Comparison of ENCODE assay signal across 22 cellular contexts in the genomic region with DNA sequence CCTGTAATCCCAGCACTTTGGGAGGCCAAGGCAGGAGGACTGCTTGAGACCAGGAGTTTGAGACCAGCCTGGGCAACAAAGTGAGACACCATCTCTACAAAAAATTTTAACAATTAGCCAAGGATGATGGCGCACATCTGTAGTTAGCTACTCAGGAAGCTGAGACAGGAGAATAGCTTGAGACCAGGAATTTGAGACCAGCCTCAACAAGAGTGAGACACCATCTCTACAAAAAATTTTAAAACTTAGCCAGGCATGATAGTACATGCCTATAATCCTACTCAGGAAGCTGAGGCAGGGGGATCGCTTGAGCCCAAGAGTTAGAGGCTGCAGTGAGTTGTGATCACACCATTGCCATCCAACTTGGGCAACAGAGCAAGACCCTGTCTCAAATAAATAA. TPM values are rescaled to one million over a fixed set of nuclear protein-coding genes. Genes with fewer than 3 reads are reported as not detected.
A peak's percentile ranks its signal among the peaks of the same experiment; 100 is the strongest.
DNase-seq lines count a peak whose midpoint lies in the region; ATAC-seq and TF ChIP-seq lines count a peak whose summit lies in the region.
"Had no signal": no experiment of that assay in that cellular context is flagged by ENCODE, and none has a peak within 500 bp of the region (broad histone marks: within the 10 kb centered on the region; RNA-seq: fewer than 3 reads in every experiment).

No MANE protein-coding gene starts in this region.

- H3K4me3 ChIP-seq in PC-9 (no peak overlapping the region), epithelial cell of esophagus (ENCODE audit: low read length) (no peak overlapping the region), trophoblast cell (ENCODE audit: low read depth, low read length) (no peak overlapping the region), esophagus squamous epithelium (no peak overlapping the region)
- H3K4me3 ChIP-seq: GM23248, K562, SJCRH30 had no signal

- peak overlapping the region; percentile 96 for H3K4ac ChIP-seq in trophoblast cell (ENCODE audit: low read depth, low read length)

- H3K4me1 Mint-ChIP-seq in activated naive CD8-positive, alpha-beta T cell (ENCODE audit: low read depth) = peaks cover 62% of the 10 kb centered on the region
- H3K4me1 Mint-ChIP-seq in activated naive CD8-positive, alpha-beta T cell treated with anti-CD3 and anti-CD28 coated beads, Interleukin-2, amount 50 U/mL, for 24 hours = peaks cover 62% of the 10 kb centered on the region

- peaks cover 38% of the 10 kb centered on the region for H4K20me1 ChIP-seq in PC-9 (ENCODE audit: insufficient read depth)

- H3K4me2 ChIP-seq in PC-9 (no peak overlapping the region), trophoblast cell (ENCODE audit: low read length) (no peak overlapping the region)

- peaks cover 5% of the 10 kb centered on the region for H3K36me3 ChIP-seq in PC-9 (ENCODE audit: low read depth)
- peaks cover 0 to 1% of the 10 kb centered on the region in 2 experiments for H3K36me3 ChIP-seq in trophoblast cell (ENCODE audit: control insufficient read depth in 1 of 2, insufficient read depth in 2 of 2, low read length in 2 of 2)
- H3K36me3 ChIP-seq in esophagus squamous epithelium = no peaks in the 10 kb centered on the region

- no peak overlapping the region for H3K9ac ChIP-seq in trophoblast cell (ENCODE audit: low read length)
- H3K9ac ChIP-seq: GM23248 had no signal

- H4K8ac ChIP-seq in trophoblast cell (ENCODE audit: low read depth, low read length) = no peak overlapping the region

- H3K4me3 Mint-ChIP-seq in activated naive CD8-positive, alpha-beta T cell = peak overlapping the region; percentile 8
- no peak overlapping the region for H3K4me3 Mint-ChIP-seq in activated naive CD8-positive, alpha-beta T cell treated with anti-CD3 and anti-CD28 coated beads, Interleukin-2, amount 50 U/mL, for 24 hours
- H3K4me3 Mint-ChIP-seq: H9 had no signal

- no peaks in the 10 kb centered on the region for H3K27me3 Mint-ChIP-seq in activated naive CD8-positive, alpha-beta T cell
- no peaks in the 10 kb centered on the region for H3K27me3 Mint-ChIP-seq in activated naive CD8-positive, alpha-beta T cell treated with anti-CD3 and anti-CD28 coated beads, Interleukin-2, amount 50 U/mL, for 24 hours

- H3K79me1 ChIP-seq in trophoblast cell (ENCODE audit: low read length) = peaks cover 3% of the 10 kb centered on the region

- POLR2A ChIA-PET in PC-9 (lab: Charles Lee; ENCODE audit: unreplicated experiment) = interaction anchor here (0.6 kb wide), 1 partner anchor 36 kb away, joined by 3 read pairs; a partner anchor contains a TSS

- no peak overlapping the region for H3K14ac ChIP-seq in trophoblast cell (ENCODE audit: low read length)

- H3F3A ChIP-seq in PC-9 (ENCODE audit: insufficient read depth, low read depth) = peaks cover 28% of the 10 kb centered on the region

- no peak overlapping the region for H3K18ac ChIP-seq in trophoblast cell (ENCODE audit: low read length)

- H3K27ac ChIP-seq in PC-9 (peak overlapping the region; percentile 55), trophoblast cell (ENCODE audit: low read depth, low read length) (peak overlapping the region; percentile 9), esophagus squamous epithelium (no peak overlapping the region)
- H3K27ac ChIP-seq: C4-2B, GM23248, SJCRH30 had no signal

- DNase-seq in activated naive CD8-positive, alpha-beta T cell treated with anti-CD3 and anti-CD28 coated beads, Interleukin-2, amount 50 U/mL, for 24 hours = no peak
- no peak for DNase-seq in PC-9
- peak; percentile 90 for DNase-seq in epithelial cell of esophagus (ENCODE audit: low read depth)
- peak; percentile 26 to 76 for DNase-seq in trophoblast cell
- DNase-seq in activated naive CD4-positive, alpha-beta T cell (lab: John Stamatoyannopoulos, UW) = no peak
- DNase-seq in esophagus squamous epithelium (lab: John Stamatoyannopoulos, UW) = no peak
- DNase-seq: DMS53; GM23248; H9; NCI-H1092 treated with DMSO at 0.1 percent for 48 hours; NCI-H1436 treated with DMSO at 0.1 percent for 48 hours; NCI-H1930; NCI-H226; NCI-H510A treated with DMSO at 0.1 percent for 48 hours; NCI-H748 treated with DMSO at 0.1 percent for 48 hours; NK-92 treated with Interleukin-12 subunit alpha and Interleukin-12 subunit beta, amount 100 ng/mL, for 24 hours; SJCRH30 had no signal

- H2BK120ac ChIP-seq in trophoblast cell (ENCODE audit: insufficient read depth, low read length, poor library complexity) = no peak overlapping the region

- intact Hi-C loops in PC-9 (cut with micrococcal nuclease; ENCODE audit: unreplicated experiment) = no loop called here
- intact Hi-C loops in esophagus squamous epithelium (cut with DNase I) = no loop called here

- H3K9me2 ChIP-seq in PC-9 (ENCODE audit: insufficient read depth) = no peaks in the 10 kb centered on the region

- H3K23ac ChIP-seq in trophoblast cell (ENCODE audit: low read length) = no peak overlapping the region

- TF ChIP-seq POLR2A in esophagus squamous epithelium (IDR thresholded peaks at IDR 0.05) = no peak

- WGBS in trophoblast cell (ENCODE audit: extremely low coverage, insufficient coverage, insufficient read length) = no CpG with 5 or more reads among the region's 2 CpGs
- WGBS in esophagus squamous epithelium, 2 donors = 49 to 58% methylated on average over 2 of the region's 2 CpGs

- H3K4me1 ChIP-seq in PC-9 (replicated peaks; ENCODE audit: insufficient read depth) (peaks cover 49% of the 10 kb centered on the region), trophoblast cell (ENCODE audit: control insufficient read depth in 1 of 2, insufficient read depth in 2 of 2, low read length in 2 of 2) (peaks cover 3 to 11% of the 10 kb centered on the region in 2 experiments), esophagus squamous epithelium (peaks cover 14 to 80% (median 19%) of the 10 kb centered on the region in 3 donors)
- H3K4me1 ChIP-seq: SJCRH30 had no signal

- H2AFZ ChIP-seq in PC-9 = no peak overlapping the region
- no peak overlapping the region for H2AFZ ChIP-seq in trophoblast cell (ENCODE audit: insufficient read depth, low read length, poor library complexity)
- H2AFZ ChIP-seq: GM23248 had no signal

- H3K27ac Mint-ChIP-seq in activated naive CD8-positive, alpha-beta T cell = no peak overlapping the region
- H3K27ac Mint-ChIP-seq in activated naive CD8-positive, alpha-beta T cell treated with anti-CD3 and anti-CD28 coated beads, Interleukin-2, amount 50 U/mL, for 24 hours = no peak overlapping the region

- no peak overlapping the region for H2AK5ac ChIP-seq in trophoblast cell (ENCODE audit: low read length)

- no peaks in the 10 kb centered on the region for H3K9me3 Mint-ChIP-seq in activated naive CD8-positive, alpha-beta T cell (ENCODE audit: low read depth)
- peaks cover 4% of the 10 kb centered on the region for H3K9me3 Mint-ChIP-seq in activated naive CD8-positive, alpha-beta T cell treated with anti-CD3 and anti-CD28 coated beads, Interleukin-2, amount 50 U/mL, for 24 hours
- H3K9me3 Mint-ChIP-seq: H9 had no signal

- CTCF ChIA-PET in PC-9 (lab: Charles Lee) = no interaction called here

- no peak overlapping the region for H4K12ac ChIP-seq in trophoblast cell (ENCODE audit: low read depth, low read length)

- no peaks in the 10 kb centered on the region for H3K9me3 ChIP-seq in PC-9 (ENCODE audit: insufficient read depth, low read depth)
- no peaks in the 10 kb centered on the region for H3K9me3 ChIP-seq in trophoblast cell (ENCODE audit: insufficient read depth, low read depth, low read length)
- no peaks in the 10 kb centered on the region for H3K9me3 ChIP-seq in esophagus squamous epithelium
- H3K9me3 ChIP-seq: SJCRH30 had no signal

- peak overlapping the region; percentile 47 for H4K91ac ChIP-seq in trophoblast cell (ENCODE audit: low read depth, low read length)

- no peak for TF ChIP-seq CTCF in PC-9 (conservative IDR thresholded peaks at IDR 0.05)
- no peak for TF ChIP-seq CTCF in epithelial cell of esophagus (IDR thresholded peaks at IDR 0.05; ENCODE audit: insufficient read depth, low read depth, low read length, missing control alignments)
- no peak for TF ChIP-seq CTCF in esophagus squamous epithelium (IDR thresholded peaks at IDR 0.05)

- H3K27me3 ChIP-seq in PC-9 (ENCODE audit: insufficient read depth, low read depth) = no peaks in the 10 kb centered on the region
- H3K27me3 ChIP-seq in trophoblast cell (ENCODE audit: insufficient read depth, low read length) = no peaks in the 10 kb centered on the region
- H3K27me3 ChIP-seq in esophagus squamous epithelium = no peaks in the 10 kb centered on the region
- H3K27me3 ChIP-seq: SJCRH30 had no signal

- no peak overlapping the region for H2BK12ac ChIP-seq in trophoblast cell (ENCODE audit: low read length)

- BruUV-seq in PC-9 (replicated peaks; lab: Mats Ljungman, UMichigan) = no TSS peak

- H3K36me3 Mint-ChIP-seq in activated naive CD8-positive, alpha-beta T cell = peaks cover 13% of the 10 kb centered on the region
- H3K36me3 Mint-ChIP-seq in activated naive CD8-positive, alpha-beta T cell treated with anti-CD3 and anti-CD28 coated beads, Interleukin-2, amount 50 U/mL, for 24 hours (ENCODE audit: low read depth) = peaks cover 25% of the 10 kb centered on the region

- H3K79me2 ChIP-seq in PC-9 (ENCODE audit: low read depth) (peaks cover 95% of the 10 kb centered on the region), trophoblast cell (ENCODE audit: control insufficient read depth, insufficient read depth, low read length, poor library complexity) (peaks cover 18% of the 10 kb centered on the region)

- ATAC-seq in activated naive CD8-positive, alpha-beta T cell treated with anti-CD3 and anti-CD28 coated beads, Interleukin-2, amount 50 U/mL, for 24 hours = no peak
- ATAC-seq in GM19463 (IDR thresholded peaks at IDR 0.05; ENCODE audit: unreplicated experiment) = no peak
- ATAC-seq: K562, Panc1 had no signal

- no peak overlapping the region for H2BK5ac ChIP-seq in trophoblast cell (ENCODE audit: low read depth, low read length, poor library complexity)

RNA-seq across cellular contexts. Expression of a gene that starts 7.0 kb away (rescaled TPM):
- total RNA-seq in PC-9 (2021) = 29.5 and 40.2 TPM in 2 replicates
- polyA plus RNA-seq in trophoblast cell (2013) = 34.5 and 36.0 TPM in 2 replicates
- total RNA-seq in esophagus squamous epithelium = 10 to 100 TPM; 32.1 to 61.7 (median 45.0) TPM

RNA-seq across cellular contexts. Expression of a gene that starts 35.8 kb away (rescaled TPM):
- 89.6 and 109 TPM in 2 replicates for total RNA-seq in PC-9 (2021)
- 161 and 163 TPM in 2 replicates for polyA plus RNA-seq in trophoblast cell (2013)
- total RNA-seq in esophagus squamous epithelium = 10 to 100 TPM; 53.0 to 58.2 (median 54.6) TPM

RNA-seq across cellular contexts. Expression of a gene that starts 59.6 kb away (rescaled TPM):
- 17.2 and 19.2 TPM in 2 replicates for total RNA-seq in PC-9 (2021)
- polyA plus RNA-seq in trophoblast cell (2013) = 26.0 and 26.6 TPM in 2 replicates
- total RNA-seq in esophagus squamous epithelium = 10 to 100 TPM; 13.1 to 19.4 (median 14.4) TPM

Comparison
In these comparisons a context has a peak if more than half of its experiments do, and no peak if none do; other contexts are left out.
1. DNase-seq: peak in epithelial cell of esophagus (single experiment) and trophoblast cell (2 of 2); none in activated naive CD8-positive, alpha-beta T cell treated with anti-CD3 and anti-CD28 coated beads, Interleukin-2, amount 50 U/mL, for 24 hours (single experiment), PC-9 (0 of 2), activated naive CD4-positive, alpha-beta T cell (0 of 4) and esophagus squamous epithelium (single experiment).
2. H3K27ac ChIP-seq: peak in PC-9 (single experiment) and trophoblast cell (single experiment); none in esophagus squamous epithelium (0 of 4).